Comparison of ENCODE assay signal across 1 cellular context in genomic region chr3:10738688-10739372, GRCh38.
TF ChIP-seq lines count a peak whose summit lies in the region.

No MANE protein-coding gene starts in this region.

TF ChIP-seq in HepG2, 621 proteins besides CTCF, POLR2A, EP300 and RAD21 (continued from another document and continues in another):
- TF ChIP-seq E2F1 (CRISPR knock-in tag; IDR thresholded peaks at IDR 0.05) (no peak), STAG1 (CRISPR knock-in tag; IDR thresholded peaks at IDR 0.05) (peak; percentile 84), SRSF1 (optimal IDR thresholded peaks at IDR 0.05; ENCODE audit: low read depth, low read length) (no peak), DNMT1 (CRISPR knock-in tag; IDR thresholded peaks at IDR 0.05) (no peak), ZSCAN29 (CRISPR knock-in tag; conservative IDR thresholded peaks at IDR 0.05) (no peak), RAD51 (IDR thresholded peaks at IDR 0.05; ENCODE audit: borderline replicate concordance) (no peak), SMARCE1 (IDR thresholded peaks at IDR 0.05; ENCODE audit: borderline replicate concordance) (no peak), SALL2 (CRISPR knock-in tag; IDR thresholded peaks at IDR 0.05) (no peak), RFX5 (IDR thresholded peaks at IDR 0.05; ENCODE audit: low read depth, low read length) (no peak), ZBTB42 (CRISPR knock-in tag; IDR thresholded peaks at IDR 0.05) (no peak), GABPA (IDR thresholded peaks at IDR 0.05; ENCODE audit: low read depth, low read length) (no peak), GABPA (CRISPR knock-in tag; IDR thresholded peaks at IDR 0.05; ENCODE audit: low read depth) (no peak), FOXO1 (CRISPR knock-in tag; IDR thresholded peaks at IDR 0.05) (no peak), ZNF605 (CRISPR knock-in tag; IDR thresholded peaks at IDR 0.05) (0 out of 2 replicates have a peak, but pooled peaks have one; percentile 36), AKAP8 (CRISPR knock-in tag; IDR thresholded peaks at IDR 0.05) (no peak), CREB3 (CRISPR knock-in tag; IDR thresholded peaks at IDR 0.05) (no peak), RFXAP (CRISPR knock-in tag; IDR thresholded peaks at IDR 0.05; ENCODE audit: borderline replicate concordance) (no peak), GTF3A (CRISPR knock-in tag; conservative IDR thresholded peaks at IDR 0.05) (no peak), PITX1 (CRISPR knock-in tag; IDR thresholded peaks at IDR 0.05) (peak; percentile 14; the same call in 1 of the 2 replicates), ZBTB10 (CRISPR knock-in tag; IDR thresholded peaks at IDR 0.05; ENCODE audit: borderline replicate concordance) (no peak), ZNF749 (CRISPR knock-in tag; IDR thresholded peaks at IDR 0.05; ENCODE audit: borderline replicate concordance) (no peak), CHCHD3 (CRISPR knock-in tag; IDR thresholded peaks at IDR 0.05) (no peak), ZNF562 (CRISPR knock-in tag; IDR thresholded peaks at IDR 0.05; ENCODE audit: borderline replicate concordance) (no peak), CHD2 (IDR thresholded peaks at IDR 0.05; ENCODE audit: low read depth, low read length) (no peak), NR3C1 (CRISPR knock-in tag; IDR thresholded peaks at IDR 0.05) (no peak), SIX4 (CRISPR knock-in tag; IDR thresholded peaks at IDR 0.05) (no peak), ARID2 (CRISPR knock-in tag; IDR thresholded peaks at IDR 0.05; ENCODE audit: borderline replicate concordance) (no peak), SIN3A (IDR thresholded peaks at IDR 0.05; ENCODE audit: borderline replicate concordance, low read depth, low read length) (no peak), ZNF225 (CRISPR knock-in tag; IDR thresholded peaks at IDR 0.05) (no peak), ZSCAN22 (CRISPR knock-in tag; IDR thresholded peaks at IDR 0.05) (no peak), SRY (CRISPR knock-in tag; IDR thresholded peaks at IDR 0.05) (no peak), ZBTB21 (CRISPR knock-in tag; IDR thresholded peaks at IDR 0.05) (no peak), ZHX2 (IDR thresholded peaks at IDR 0.05; ENCODE audit: low read depth) (no peak), ZHX2 (CRISPR knock-in tag; IDR thresholded peaks at IDR 0.05; ENCODE audit: borderline replicate concordance) (no peak), PRPF4 (IDR thresholded peaks at IDR 0.05; ENCODE audit: low read depth, low read length, poor library complexity, severe bottlenecking) (no peak), REPIN1 (CRISPR knock-in tag; IDR thresholded peaks at IDR 0.05; ENCODE audit: borderline replicate concordance, low read depth) (peak; percentile 57; the same call in 1 of the 2 replicates), KDM6A (CRISPR knock-in tag; IDR thresholded peaks at IDR 0.05; ENCODE audit: low read depth) (no peak), ZNF276 (CRISPR knock-in tag; IDR thresholded peaks at IDR 0.05; ENCODE audit: low read depth) (no peak), ZNF180 (CRISPR knock-in tag; IDR thresholded peaks at IDR 0.05; ENCODE audit: borderline replicate concordance, low read depth) (no peak), SMC3 (IDR thresholded peaks at IDR 0.05; ENCODE audit: low read length) (peak; percentile 77), HMGA1 (CRISPR knock-in tag; conservative IDR thresholded peaks at IDR 0.05) (no peak), ZNF691 (CRISPR knock-in tag; IDR thresholded peaks at IDR 0.05; ENCODE audit: borderline replicate concordance, low read depth) (0 out of 2 replicates have a peak, but pooled peaks have one; percentile 46), ZNF556 (CRISPR knock-in tag; IDR thresholded peaks at IDR 0.05; ENCODE audit: borderline replicate concordance) (peak; percentile 54; the same call in 1 of the 2 replicates), ZBTB20 (CRISPR knock-in tag; IDR thresholded peaks at IDR 0.05; ENCODE audit: borderline replicate concordance, low read depth) (no peak), TRAFD1 (CRISPR knock-in tag; IDR thresholded peaks at IDR 0.05; ENCODE audit: borderline replicate concordance) (peak; percentile 34; the same call in 1 of the 2 replicates), TEAD2 (CRISPR knock-in tag; IDR thresholded peaks at IDR 0.05) (no peak), ZNF296 (CRISPR knock-in tag; conservative IDR thresholded peaks at IDR 0.05) (no peak), ERF (CRISPR knock-in tag; IDR thresholded peaks at IDR 0.05) (0 out of 2 replicates have a peak, but pooled peaks have one; percentile 30), ZNF44 (CRISPR knock-in tag; IDR thresholded peaks at IDR 0.05) (no peak), TAF15 (IDR thresholded peaks at IDR 0.05; ENCODE audit: low read depth, low read length, poor library complexity, severe bottlenecking) (no peak), JUNB (CRISPR knock-in tag; IDR thresholded peaks at IDR 0.05; ENCODE audit: borderline replicate concordance) (no peak), RNF219 (CRISPR knock-in tag; IDR thresholded peaks at IDR 0.05) (no peak), EZH2 (conservative IDR thresholded peaks at IDR 0.05; ENCODE audit: low read depth, low read length) (no peak)
